1 cellular context compared by ENCODE assay signal in the genomic region with DNA sequence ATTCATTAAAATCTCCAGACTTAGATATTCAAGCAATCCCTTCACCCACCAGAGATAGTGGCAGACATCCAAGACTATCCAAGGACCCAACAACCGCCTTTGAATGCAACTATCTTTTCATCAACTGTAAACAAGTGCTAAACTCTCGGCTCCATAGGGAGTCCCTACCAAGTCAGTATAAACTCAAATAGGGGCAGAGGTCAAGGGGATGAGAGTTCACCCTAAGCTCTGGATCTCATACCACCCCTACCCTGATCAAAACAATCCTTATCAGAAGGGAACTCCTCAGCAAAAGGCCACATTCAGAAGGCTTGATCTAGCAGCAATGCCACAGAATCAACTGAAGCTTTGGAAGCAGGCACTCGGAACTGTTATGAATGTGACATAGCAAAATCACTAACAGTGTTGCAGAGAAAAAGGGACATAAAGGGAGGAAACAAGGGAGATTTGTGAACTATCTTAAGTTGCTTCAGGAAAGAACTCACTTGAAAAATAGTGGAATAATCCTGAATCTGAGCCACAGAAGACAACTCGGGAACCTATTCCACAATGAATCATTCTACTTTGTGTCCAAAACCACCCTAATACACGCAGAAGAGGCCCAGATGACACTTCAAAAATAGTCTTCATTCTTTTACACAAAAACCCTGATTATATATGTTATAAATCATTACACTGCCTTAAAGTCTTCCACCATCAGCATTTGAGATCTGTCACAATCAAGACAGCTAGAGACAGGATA.
TF ChIP-seq lines count a peak whose summit lies in the region.

No MANE protein-coding gene starts in this region.

TF ChIP-seq in HEK293, 187 proteins besides CTCF, POLR2A, EP300 and RAD21 (continued from another document and continues in another):
- TF ChIP-seq, protein P1, sequence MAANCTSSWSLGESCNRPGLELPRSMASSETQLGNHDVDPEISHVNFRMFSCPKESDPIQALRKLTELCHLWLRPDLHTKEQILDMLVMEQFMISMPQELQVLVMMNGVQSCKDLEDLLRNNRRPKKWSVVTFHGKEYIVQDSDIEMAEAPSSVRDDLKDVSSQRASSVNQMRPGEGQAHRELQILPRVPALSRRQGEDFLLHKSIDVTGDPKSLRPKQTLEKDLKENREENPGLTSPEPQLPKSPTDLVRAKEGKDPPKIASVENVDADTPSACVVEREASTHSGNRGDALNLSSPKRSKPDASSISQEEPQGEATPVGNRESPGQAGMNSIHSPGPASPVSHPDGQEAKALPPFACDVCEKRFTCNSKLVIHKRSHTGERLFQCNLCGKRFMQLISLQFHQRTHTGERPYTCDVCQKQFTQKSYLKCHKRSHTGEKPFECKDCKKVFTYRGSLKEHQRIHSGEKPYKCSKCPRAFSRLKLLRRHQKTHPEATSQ (tag by site-specific recombination; IDR thresholded peaks at IDR 0.05) = no peak
- TF ChIP-seq ZNF624 (tag by site-specific recombination; IDR thresholded peaks at IDR 0.05) (no peak), ZNF791 (tag by site-specific recombination; IDR thresholded peaks at IDR 0.05) (no peak), FEZF1 (tag by site-specific recombination; IDR thresholded peaks at IDR 0.05) (peak; percentile 66), ZNF112 (tag by site-specific recombination; IDR thresholded peaks at IDR 0.05) (no peak), ZNF664 (tag by site-specific recombination; IDR thresholded peaks at IDR 0.05) (no peak), HOXC10 (CRISPR knock-in tag; IDR thresholded peaks at IDR 0.05) (no peak), RBAK (tag by site-specific recombination; IDR thresholded peaks at IDR 0.05) (no peak), ZNF266 (tag by site-specific recombination; IDR thresholded peaks at IDR 0.05; ENCODE audit: low read depth) (no peak), ZEB2 (tag by site-specific recombination; IDR thresholded peaks at IDR 0.05) (peak; percentile 24; the same call in 1 of the 2 replicates), GFI1B (tag by site-specific recombination; IDR thresholded peaks at IDR 0.05) (no peak), ZBTB8A (tag by site-specific recombination; IDR thresholded peaks at IDR 0.05) (no peak), PRDM1 (tag by site-specific recombination; IDR thresholded peaks at IDR 0.05) (no peak), ZNF391 (tag by site-specific recombination; IDR thresholded peaks at IDR 0.05; ENCODE audit: borderline replicate concordance, low read depth) (no peak), ZNF302 (tag by site-specific recombination; IDR thresholded peaks at IDR 0.05; ENCODE audit: low read depth) (no peak), ZNF830 (tag by site-specific recombination; IDR thresholded peaks at IDR 0.05; ENCODE audit: low read depth) (no peak), ZNF558 (tag by site-specific recombination; IDR thresholded peaks at IDR 0.05) (no peak), ZNF777 (tag by site-specific recombination; IDR thresholded peaks at IDR 0.05; ENCODE audit: borderline replicate concordance) (no peak), ZNF335 (tag by site-specific recombination; conservative IDR thresholded peaks at IDR 0.05) (no peak; the same call in 1 of the 2 replicates), ZNF529 (tag by site-specific recombination; IDR thresholded peaks at IDR 0.05; ENCODE audit: insufficient replicate concordance) (no peak)
- TF ChIP-seq, protein P2, sequence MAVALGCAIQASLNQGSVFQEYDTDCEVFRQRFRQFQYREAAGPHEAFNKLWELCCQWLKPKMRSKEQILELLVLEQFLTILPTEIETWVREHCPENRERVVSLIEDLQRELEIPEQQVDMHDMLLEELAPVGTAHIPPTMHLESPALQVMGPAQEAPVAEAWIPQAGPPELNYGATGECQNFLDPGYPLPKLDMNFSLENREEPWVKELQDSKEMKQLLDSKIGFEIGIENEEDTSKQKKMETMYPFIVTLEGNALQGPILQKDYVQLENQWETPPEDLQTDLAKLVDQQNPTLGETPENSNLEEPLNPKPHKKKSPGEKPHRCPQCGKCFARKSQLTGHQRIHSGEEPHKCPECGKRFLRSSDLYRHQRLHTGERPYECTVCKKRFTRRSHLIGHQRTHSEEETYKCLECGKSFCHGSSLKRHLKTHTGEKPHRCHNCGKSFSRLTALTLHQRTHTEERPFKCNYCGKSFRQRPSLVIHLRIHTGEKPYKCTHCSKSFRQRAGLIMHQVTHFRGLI (tag by site-specific recombination; IDR thresholded peaks at IDR 0.05) = no peak
- TF ChIP-seq, protein P3, sequence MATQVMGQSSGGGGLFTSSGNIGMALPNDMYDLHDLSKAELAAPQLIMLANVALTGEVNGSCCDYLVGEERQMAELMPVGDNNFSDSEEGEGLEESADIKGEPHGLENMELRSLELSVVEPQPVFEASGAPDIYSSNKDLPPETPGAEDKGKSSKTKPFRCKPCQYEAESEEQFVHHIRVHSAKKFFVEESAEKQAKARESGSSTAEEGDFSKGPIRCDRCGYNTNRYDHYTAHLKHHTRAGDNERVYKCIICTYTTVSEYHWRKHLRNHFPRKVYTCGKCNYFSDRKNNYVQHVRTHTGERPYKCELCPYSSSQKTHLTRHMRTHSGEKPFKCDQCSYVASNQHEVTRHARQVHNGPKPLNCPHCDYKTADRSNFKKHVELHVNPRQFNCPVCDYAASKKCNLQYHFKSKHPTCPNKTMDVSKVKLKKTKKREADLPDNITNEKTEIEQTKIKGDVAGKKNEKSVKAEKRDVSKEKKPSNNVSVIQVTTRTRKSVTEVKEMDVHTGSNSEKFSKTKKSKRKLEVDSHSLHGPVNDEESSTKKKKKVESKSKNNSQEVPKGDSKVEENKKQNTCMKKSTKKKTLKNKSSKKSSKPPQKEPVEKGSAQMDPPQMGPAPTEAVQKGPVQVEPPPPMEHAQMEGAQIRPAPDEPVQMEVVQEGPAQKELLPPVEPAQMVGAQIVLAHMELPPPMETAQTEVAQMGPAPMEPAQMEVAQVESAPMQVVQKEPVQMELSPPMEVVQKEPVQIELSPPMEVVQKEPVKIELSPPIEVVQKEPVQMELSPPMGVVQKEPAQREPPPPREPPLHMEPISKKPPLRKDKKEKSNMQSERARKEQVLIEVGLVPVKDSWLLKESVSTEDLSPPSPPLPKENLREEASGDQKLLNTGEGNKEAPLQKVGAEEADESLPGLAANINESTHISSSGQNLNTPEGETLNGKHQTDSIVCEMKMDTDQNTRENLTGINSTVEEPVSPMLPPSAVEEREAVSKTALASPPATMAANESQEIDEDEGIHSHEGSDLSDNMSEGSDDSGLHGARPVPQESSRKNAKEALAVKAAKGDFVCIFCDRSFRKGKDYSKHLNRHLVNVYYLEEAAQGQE (tag by site-specific recombination; IDR thresholded peaks at IDR 0.05) = no peak
- TF ChIP-seq, protein P4, sequence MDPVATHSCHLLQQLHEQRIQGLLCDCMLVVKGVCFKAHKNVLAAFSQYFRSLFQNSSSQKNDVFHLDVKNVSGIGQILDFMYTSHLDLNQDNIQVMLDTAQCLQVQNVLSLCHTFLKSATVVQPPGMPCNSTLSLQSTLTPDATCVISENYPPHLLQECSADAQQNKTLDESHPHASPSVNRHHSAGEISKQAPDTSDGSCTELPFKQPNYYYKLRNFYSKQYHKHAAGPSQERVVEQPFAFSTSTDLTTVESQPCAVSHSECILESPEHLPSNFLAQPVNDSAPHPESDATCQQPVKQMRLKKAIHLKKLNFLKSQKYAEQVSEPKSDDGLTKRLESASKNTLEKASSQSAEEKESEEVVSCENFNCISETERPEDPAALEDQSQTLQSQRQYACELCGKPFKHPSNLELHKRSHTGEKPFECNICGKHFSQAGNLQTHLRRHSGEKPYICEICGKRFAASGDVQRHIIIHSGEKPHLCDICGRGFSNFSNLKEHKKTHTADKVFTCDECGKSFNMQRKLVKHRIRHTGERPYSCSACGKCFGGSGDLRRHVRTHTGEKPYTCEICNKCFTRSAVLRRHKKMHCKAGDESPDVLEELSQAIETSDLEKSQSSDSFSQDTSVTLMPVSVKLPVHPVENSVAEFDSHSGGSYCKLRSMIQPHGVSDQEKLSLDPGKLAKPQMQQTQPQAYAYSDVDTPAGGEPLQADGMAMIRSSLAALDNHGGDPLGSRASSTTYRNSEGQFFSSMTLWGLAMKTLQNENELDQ (tag by site-specific recombination; IDR thresholded peaks at IDR 0.05; ENCODE audit: low read depth) = no peak
- TF ChIP-seq, protein P5, sequence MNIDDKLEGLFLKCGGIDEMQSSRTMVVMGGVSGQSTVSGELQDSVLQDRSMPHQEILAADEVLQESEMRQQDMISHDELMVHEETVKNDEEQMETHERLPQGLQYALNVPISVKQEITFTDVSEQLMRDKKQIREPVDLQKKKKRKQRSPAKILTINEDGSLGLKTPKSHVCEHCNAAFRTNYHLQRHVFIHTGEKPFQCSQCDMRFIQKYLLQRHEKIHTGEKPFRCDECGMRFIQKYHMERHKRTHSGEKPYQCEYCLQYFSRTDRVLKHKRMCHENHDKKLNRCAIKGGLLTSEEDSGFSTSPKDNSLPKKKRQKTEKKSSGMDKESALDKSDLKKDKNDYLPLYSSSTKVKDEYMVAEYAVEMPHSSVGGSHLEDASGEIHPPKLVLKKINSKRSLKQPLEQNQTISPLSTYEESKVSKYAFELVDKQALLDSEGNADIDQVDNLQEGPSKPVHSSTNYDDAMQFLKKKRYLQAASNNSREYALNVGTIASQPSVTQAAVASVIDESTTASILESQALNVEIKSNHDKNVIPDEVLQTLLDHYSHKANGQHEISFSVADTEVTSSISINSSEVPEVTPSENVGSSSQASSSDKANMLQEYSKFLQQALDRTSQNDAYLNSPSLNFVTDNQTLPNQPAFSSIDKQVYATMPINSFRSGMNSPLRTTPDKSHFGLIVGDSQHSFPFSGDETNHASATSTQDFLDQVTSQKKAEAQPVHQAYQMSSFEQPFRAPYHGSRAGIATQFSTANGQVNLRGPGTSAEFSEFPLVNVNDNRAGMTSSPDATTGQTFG (tag by site-specific recombination; IDR thresholded peaks at IDR 0.05; ENCODE audit: borderline replicate concordance) = no peak
- TF ChIP-seq, protein P6, sequence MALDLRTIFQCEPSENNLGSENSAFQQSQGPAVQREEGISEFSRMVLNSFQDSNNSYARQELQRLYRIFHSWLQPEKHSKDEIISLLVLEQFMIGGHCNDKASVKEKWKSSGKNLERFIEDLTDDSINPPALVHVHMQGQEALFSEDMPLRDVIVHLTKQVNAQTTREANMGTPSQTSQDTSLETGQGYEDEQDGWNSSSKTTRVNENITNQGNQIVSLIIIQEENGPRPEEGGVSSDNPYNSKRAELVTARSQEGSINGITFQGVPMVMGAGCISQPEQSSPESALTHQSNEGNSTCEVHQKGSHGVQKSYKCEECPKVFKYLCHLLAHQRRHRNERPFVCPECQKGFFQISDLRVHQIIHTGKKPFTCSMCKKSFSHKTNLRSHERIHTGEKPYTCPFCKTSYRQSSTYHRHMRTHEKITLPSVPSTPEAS (tag by site-specific recombination; IDR thresholded peaks at IDR 0.05) = no peak
- TF ChIP-seq, protein P7, sequence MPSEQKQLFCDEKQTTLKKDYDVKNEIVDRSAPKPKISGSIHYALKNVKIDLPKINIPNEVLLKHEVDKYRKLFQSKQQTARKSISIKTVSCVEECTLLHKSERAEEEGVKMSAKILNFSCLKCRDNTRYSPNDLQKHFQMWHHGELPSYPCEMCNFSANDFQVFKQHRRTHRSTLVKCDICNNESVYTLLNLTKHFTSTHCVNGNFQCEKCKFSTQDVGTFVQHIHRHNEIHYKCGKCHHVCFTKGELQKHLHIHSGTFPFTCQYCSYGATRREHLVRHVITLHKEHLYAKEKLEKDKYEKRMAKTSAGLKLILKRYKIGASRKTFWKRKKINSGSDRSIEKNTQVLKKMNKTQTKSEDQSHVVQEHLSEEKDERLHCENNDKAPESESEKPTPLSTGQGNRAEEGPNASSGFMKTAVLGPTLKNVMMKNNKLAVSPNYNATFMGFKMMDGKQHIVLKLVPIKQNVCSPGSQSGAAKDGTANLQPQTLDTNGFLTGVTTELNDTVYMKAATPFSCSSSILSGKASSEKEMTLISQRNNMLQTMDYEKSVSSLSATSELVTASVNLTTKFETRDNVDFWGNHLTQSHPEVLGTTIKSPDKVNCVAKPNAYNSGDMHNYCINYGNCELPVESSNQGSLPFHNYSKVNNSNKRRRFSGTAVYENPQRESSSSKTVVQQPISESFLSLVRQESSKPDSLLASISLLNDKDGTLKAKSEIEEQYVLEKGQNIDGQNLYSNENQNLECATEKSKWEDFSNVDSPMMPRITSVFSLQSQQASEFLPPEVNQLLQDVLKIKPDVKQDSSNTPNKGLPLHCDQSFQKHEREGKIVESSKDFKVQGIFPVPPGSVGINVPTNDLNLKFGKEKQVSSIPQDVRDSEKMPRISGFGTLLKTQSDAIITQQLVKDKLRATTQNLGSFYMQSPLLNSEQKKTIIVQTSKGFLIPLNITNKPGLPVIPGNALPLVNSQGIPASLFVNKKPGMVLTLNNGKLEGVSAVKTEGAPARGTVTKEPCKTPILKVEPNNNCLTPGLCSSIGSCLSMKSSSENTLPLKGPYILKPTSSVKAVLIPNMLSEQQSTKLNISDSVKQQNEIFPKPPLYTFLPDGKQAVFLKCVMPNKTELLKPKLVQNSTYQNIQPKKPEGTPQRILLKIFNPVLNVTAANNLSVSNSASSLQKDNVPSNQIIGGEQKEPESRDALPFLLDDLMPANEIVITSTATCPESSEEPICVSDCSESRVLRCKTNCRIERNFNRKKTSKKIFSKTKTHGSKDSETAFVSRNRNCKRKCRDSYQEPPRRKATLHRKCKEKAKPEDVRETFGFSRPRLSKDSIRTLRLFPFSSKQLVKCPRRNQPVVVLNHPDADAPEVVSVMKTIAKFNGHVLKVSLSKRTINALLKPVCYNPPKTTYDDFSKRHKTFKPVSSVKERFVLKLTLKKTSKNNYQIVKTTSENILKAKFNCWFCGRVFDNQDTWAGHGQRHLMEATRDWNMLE (tag by site-specific recombination; conservative IDR thresholded peaks at IDR 0.05; ENCODE audit: low read depth) = no peak
- TF ChIP-seq, protein P8, sequence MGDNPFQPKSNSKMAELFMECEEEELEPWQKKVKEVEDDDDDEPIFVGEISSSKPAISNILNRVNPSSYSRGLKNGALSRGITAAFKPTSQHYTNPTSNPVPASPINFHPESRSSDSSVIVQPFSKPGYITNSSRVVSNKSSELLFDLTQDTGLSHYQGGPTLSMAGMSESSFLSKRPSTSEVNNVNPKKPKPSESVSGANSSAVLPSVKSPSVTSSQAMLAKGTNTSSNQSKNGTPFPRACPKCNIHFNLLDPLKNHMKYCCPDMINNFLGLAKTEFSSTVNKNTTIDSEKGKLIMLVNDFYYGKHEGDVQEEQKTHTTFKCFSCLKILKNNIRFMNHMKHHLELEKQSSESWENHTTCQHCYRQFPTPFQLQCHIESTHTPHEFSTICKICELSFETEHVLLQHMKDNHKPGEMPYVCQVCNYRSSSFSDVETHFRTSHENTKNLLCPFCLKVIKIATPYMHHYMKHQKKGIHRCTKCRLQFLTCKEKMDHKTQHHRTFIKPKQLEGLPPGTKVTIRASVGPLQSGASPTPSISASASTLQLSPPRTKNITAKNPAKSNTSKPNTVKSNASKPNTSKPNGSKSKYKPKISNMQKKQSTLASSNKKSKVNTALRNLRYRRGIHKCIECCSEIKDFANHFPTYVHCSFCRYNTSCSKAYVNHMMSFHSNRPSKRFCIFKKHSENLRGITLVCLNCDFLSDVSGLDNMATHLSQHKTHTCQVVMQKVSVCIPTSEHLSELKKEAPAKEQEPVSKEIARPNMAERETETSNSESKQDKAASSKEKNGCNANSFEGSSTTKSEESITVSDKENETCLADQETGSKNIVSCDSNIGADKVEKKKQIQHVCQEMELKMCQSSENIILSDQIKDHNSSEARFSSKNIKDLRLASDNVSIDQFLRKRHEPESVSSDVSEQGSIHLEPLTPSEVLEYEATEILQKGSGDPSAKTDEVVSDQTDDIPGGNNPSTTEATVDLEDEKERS (tag by site-specific recombination; IDR thresholded peaks at IDR 0.05) = no peak
- TF ChIP-seq, protein P9, sequence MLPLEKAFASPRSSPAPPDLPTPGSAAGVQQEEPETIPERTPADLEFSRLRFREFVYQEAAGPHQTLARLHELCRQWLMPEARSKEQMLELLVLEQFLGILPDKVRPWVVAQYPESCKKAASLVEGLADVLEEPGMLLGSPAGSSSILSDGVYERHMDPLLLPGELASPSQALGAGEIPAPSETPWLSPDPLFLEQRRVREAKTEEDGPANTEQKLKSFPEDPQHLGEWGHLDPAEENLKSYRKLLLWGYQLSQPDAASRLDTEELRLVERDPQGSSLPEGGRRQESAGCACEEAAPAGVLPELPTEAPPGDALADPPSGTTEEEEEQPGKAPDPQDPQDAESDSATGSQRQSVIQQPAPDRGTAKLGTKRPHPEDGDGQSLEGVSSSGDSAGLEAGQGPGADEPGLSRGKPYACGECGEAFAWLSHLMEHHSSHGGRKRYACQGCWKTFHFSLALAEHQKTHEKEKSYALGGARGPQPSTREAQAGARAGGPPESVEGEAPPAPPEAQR (tag by site-specific recombination; IDR thresholded peaks at IDR 0.05) = no peak
